8 cellular contexts compared by ENCODE assay signal in the genomic region with DNA sequence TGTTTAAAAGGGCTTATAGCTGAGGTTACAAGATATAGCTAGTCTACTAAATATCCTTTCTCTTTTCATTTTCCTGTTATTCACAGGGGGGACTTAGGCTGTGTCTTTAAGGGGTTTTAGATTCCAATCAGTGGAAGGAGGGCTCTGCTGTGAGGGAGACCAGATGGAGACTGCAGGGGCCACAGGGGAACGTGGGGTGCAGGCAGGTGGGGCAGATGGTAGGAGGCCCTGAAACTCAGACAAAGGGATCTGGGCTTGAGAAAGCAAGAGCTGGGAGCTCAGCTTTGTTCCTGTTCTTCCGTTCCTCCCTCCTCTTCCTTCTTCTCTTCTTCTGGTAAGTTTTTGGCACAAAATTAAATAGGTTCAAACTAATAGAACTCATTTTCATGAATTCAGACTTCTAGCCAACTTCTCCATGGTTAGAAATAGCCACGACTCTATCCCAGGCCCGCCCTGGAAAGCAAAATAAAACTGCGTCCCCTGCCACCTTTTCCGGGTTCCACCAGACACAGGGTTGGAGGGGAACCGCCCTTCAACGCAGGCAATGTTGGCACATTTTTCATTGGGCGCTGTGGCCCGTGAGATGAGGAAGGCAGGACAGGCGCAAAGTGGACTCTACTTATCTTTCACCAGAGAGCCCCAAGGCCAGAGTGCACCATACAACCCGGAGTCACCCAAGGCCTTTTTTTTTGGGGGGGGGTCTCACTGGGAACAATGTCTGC. TPM values are rescaled to one million over a fixed set of nuclear protein-coding genes. Genes with fewer than 3 reads are reported as not detected.
DNase-seq lines count a peak whose midpoint lies in the region; ATAC-seq, FAIRE-seq and TF ChIP-seq lines count a peak whose summit lies in the region.

No MANE protein-coding gene starts in this region.

- peak overlapping the region; percentile 83 to 98 (median 91) for H3K4me3 Mint-ChIP-seq in IgD-negative memory B cell

- peaks cover 0 to 4% (median 0%) of the 10 kb centered on the region in 3 donors for H3K9me3 Mint-ChIP-seq in IgD-negative memory B cell

- TF ChIP-seq RAD21 in A549 (conservative IDR thresholded peaks at IDR 0.05 in 1 of 2, IDR thresholded peaks at IDR 0.05 in 1 of 2) = no peak

- POLR2A ChIA-PET in A549 (lab: Yijun Ruan, JAX) = interaction anchor here (1.9 kb wide), 1 partner anchor 25 kb away, joined by 5 read pairs; no protein-coding TSS in a partner anchor

- H3K9ac ChIP-seq in mucosa of rectum (ENCODE audit: low read depth in 1 of 2, low read length in 2 of 2) = peak overlapping the region; percentile 38 to 46

- H3K27me3 Mint-ChIP-seq in IgD-negative memory B cell = peaks cover 15% of the 10 kb centered on the region

- no peak for TF ChIP-seq EP300 in A549 (IDR thresholded peaks at IDR 0.05)

- FAIRE-seq in A549 (lab: Jason Lieb, UNC) = no peak

- H3K4me3 ChIP-seq in A549 (no peak overlapping the region), ascending aorta (peak overlapping the region in 1 of 2 donors; percentile 42), mucosa of rectum (ENCODE audit: low read length in 2 of 2) (peak overlapping the region in 1 of 2 donors; percentile 28)

- no peak overlapping the region for H3K4me2 ChIP-seq in A549

- CTCF ChIA-PET in A549 (lab: Yijun Ruan, JAX) = interaction anchor here (1.4 to 2.1 kb wide), 2 partner anchors 25 to 517 kb away, joined by 4 to 5 read pairs; no protein-coding TSS in a partner anchor

- H3K4me1 ChIP-seq in A549 (peaks cover 14% of the 10 kb centered on the region), ascending aorta (peaks cover 0 to 13% of the 10 kb centered on the region in 2 donors), mucosa of rectum (ENCODE audit: control insufficient read depth in 2 of 2, insufficient read depth in 2 of 2, low read length in 2 of 2) (peaks cover 0 to 20% of the 10 kb centered on the region in 2 donors)

- H3K27me3 ChIP-seq in ascending aorta (no peaks in the 10 kb centered on the region), mucosa of rectum (ENCODE audit: control insufficient read depth in 2 of 2, insufficient read depth in 2 of 2, low read length in 2 of 2) (no peaks in the 10 kb centered on the region)

- peak overlapping the region; percentile 92 to 98 (median 94) for H3K27ac Mint-ChIP-seq in IgD-negative memory B cell

- 90% methylated on average over 11 of the region's 12 CpGs for WGBS in A549 (ENCODE audit: missing lambda C conversion rate)

- no peak for ATAC-seq in A549
- ATAC-seq in GM19397 (IDR thresholded peaks at IDR 0.05; ENCODE audit: unreplicated experiment) = no peak
- no peak for ATAC-seq in HG02884 (IDR thresholded peaks at IDR 0.05; ENCODE audit: unreplicated experiment)

- H3K36me3 ChIP-seq in ascending aorta (no peaks in the 10 kb centered on the region), mucosa of rectum (ENCODE audit: control insufficient read depth in 2 of 2, insufficient read depth in 2 of 2, low read length in 2 of 2) (peaks cover 0 to 4% of the 10 kb centered on the region in 2 donors)

- H3K36me3 Mint-ChIP-seq in IgD-negative memory B cell = peaks cover 6% of the 10 kb centered on the region

- H3K9me3 ChIP-seq in A549 (no peaks in the 10 kb centered on the region), ascending aorta (no peaks in the 10 kb centered on the region), mucosa of rectum (ENCODE audit: control insufficient read depth in 2 of 2, low read length in 2 of 2) (no peaks in the 10 kb centered on the region)

- TF ChIP-seq CTCF in A549 (IDR thresholded peaks at IDR 0.05) (no peak), ascending aorta (IDR thresholded peaks at IDR 0.05) (no peak)

- H3K27ac ChIP-seq in A549 = peak overlapping the region; percentile 50 to 69; a peak in 5 of 6 replicates
- peak overlapping the region; percentile 86 to 94 for H3K27ac ChIP-seq in ascending aorta
- H3K27ac ChIP-seq in mucosa of rectum (ENCODE audit: low read depth in 2 of 2, low read length in 2 of 2) = peak overlapping the region; percentile 74 to 77

- TF ChIP-seq POLR2A in A549 (IDR thresholded peaks at IDR 0.05; ENCODE audit: low read length) = no peak

- H3K4me1 Mint-ChIP-seq in IgD-negative memory B cell = peaks cover 19 to 53% (median 21%) of the 10 kb centered on the region in 3 donors

- DNase-seq in A549 (ENCODE audit: low read depth in 1 of 2, low spot score in 1 of 2) (no peak), ascending aorta (ENCODE audit: low spot score in 2 of 2) (peak in 1 of 2 donors; percentile 81), NCI-H1417 (lab: John Stamatoyannopoulos, UW) (no peak), NCI-H1694 (lab: John Stamatoyannopoulos, UW) (no peak)

- intact Hi-C loops in ascending aorta (cut with DNase I) = loop anchor here (1.0 to 10.0 kb wide), 5 partner anchors 253 to 761 kb away; partner anchors contain the start of genes OFD1 and TRAPPC2

TF ChIP-seq in A549, 52 proteins besides CTCF, POLR2A, EP300 and RAD21:
- no peak for TF ChIP-seq HDAC2 (IDR thresholded peaks at IDR 0.05)
- no peak for TF ChIP-seq ZNF302 (CRISPR knock-in tag; IDR thresholded peaks at IDR 0.05)
- TF ChIP-seq BHLHE40 (IDR thresholded peaks at IDR 0.05; ENCODE audit: low read depth, low read length) = no peak
- TF ChIP-seq ZFP36 (IDR thresholded peaks at IDR 0.05; ENCODE audit: borderline replicate concordance, partially characterized antibody) = no peak
- no peak for TF ChIP-seq EHF (CRISPR knock-in tag; IDR thresholded peaks at IDR 0.05)
- no peak for TF ChIP-seq HOXB13 (CRISPR knock-in tag; IDR thresholded peaks at IDR 0.05; ENCODE audit: low read depth)
- TF ChIP-seq FOXS1 (CRISPR knock-in tag; IDR thresholded peaks at IDR 0.05) = no peak
- no peak for TF ChIP-seq USF2 (IDR thresholded peaks at IDR 0.05)
- no peak for TF ChIP-seq PHF8 (IDR thresholded peaks at IDR 0.05; ENCODE audit: borderline replicate concordance, low read depth)
- TF ChIP-seq KDM1A (IDR thresholded peaks at IDR 0.05; ENCODE audit: low read depth) = no peak
- no peak for TF ChIP-seq KDM5A (IDR thresholded peaks at IDR 0.05)
- TF ChIP-seq, protein P1, sequence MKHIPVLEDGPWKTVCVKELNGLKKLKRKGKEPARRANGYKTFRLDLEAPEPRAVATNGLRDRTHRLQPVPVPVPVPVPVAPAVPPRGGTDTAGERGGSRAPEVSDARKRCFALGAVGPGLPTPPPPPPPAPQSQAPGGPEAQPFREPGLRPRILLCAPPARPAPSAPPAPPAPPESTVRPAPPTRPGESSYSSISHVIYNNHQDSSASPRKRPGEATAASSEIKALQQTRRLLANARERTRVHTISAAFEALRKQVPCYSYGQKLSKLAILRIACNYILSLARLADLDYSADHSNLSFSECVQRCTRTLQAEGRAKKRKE (CRISPR knock-in tag; IDR thresholded peaks at IDR 0.05; ENCODE audit: low read depth) = no peak
- no peak for TF ChIP-seq ELK1 (IDR thresholded peaks at IDR 0.05; ENCODE audit: low read depth, low read length)
- TF ChIP-seq RNF2 (IDR thresholded peaks at IDR 0.05; ENCODE audit: borderline replicate concordance, low read depth) = no peak
- no peak for TF ChIP-seq MAFK (IDR thresholded peaks at IDR 0.05; ENCODE audit: partially characterized antibody)
- no peak for TF ChIP-seq FOSL2 (IDR thresholded peaks at IDR 0.05)
- no peak for TF ChIP-seq FOSL2 (CRISPR knock-in tag; IDR thresholded peaks at IDR 0.05)
- TF ChIP-seq RCOR1 (IDR thresholded peaks at IDR 0.05; ENCODE audit: low read depth, low read length) = no peak

RNA-seq across cellular contexts. Expression of gene TMSB4X, which starts 3.5 kb away (rescaled TPM):
- 3,130 and 3,742 TPM in 2 replicates for polyA plus RNA-seq in A549 (2011; rRNA removed)
- polyA plus RNA-seq in A549 (2012; cell fraction: cytosol; rRNA removed) = 3,096 and 3,118 TPM in 2 replicates
- 460 and 1,554 TPM in 2 replicates for polyA plus RNA-seq in A549 (2012; cell fraction: nucleus; rRNA removed)
- polyA plus RNA-seq in A549 (2017; fragmentation: RNase III; extraction: RNeasy Plus Mini Kit Qiagen cat#74134 plus additional on column Dnase treatment) = 6,622 to 7,955 TPM (median 7,447 TPM) in 3 replicates
- polyA minus RNA-seq in A549 (2011; rRNA and poly(A)+ RNA removed) = 852 and 1,226 TPM in 2 replicates
- polyA plus RNA-seq in IgD-negative memory B cell = 19,114 TPM
- total RNA-seq in ascending aorta = 2,397 TPM
